In genomic region chr11:20362481-20362880, GRCh38 we compare ENCODE assay signal across 19 cellular contexts. TPM values are rescaled to one million over a fixed set of nuclear protein-coding genes. Genes with fewer than 3 reads are reported as not detected.
DNase-seq lines count a peak whose midpoint lies in the region; ATAC-seq, FAIRE-seq and TF ChIP-seq lines count a peak whose summit lies in the region.
"Had no signal": no experiment of that assay in that cellular context is flagged by ENCODE, and none has a peak within 500 bp of the region (broad histone marks: within the 10 kb centered on the region; RNA-seq: fewer than 3 reads in every experiment).

No MANE protein-coding gene starts in this region.

- TF ChIP-seq CTCF in fibroblast of pulmonary artery (IDR thresholded peaks at IDR 0.05; ENCODE audit: low read length, missing control alignments) (no peak), type B pancreatic cell (conservative IDR thresholded peaks at IDR 0.05) (no peak)

- no peaks in the 10 kb centered on the region for H3K27me3 Mint-ChIP-seq in stimulated activated naive CD8-positive, alpha-beta T cell treated with anti-CD3 and anti-CD28 coated beads, Interleukin-15, Interleukin-2, amounts not matched to agents 100 ng/mL and 50 ng/mL, for 24 hours
- no peaks in the 10 kb centered on the region for H3K27me3 Mint-ChIP-seq in activated CD4-positive, alpha-beta memory T cell treated with anti-CD3 and anti-CD28 coated beads, Interleukin-2, amount 10 ng/mL, durations not matched to agents 7 days and 5 days
- peaks cover 26% of the 10 kb centered on the region for H3K27me3 Mint-ChIP-seq in type B pancreatic cell

- no peaks in the 10 kb centered on the region for H3K9me3 Mint-ChIP-seq in stimulated activated naive CD8-positive, alpha-beta T cell treated with anti-CD3 and anti-CD28 coated beads, Interleukin-15, Interleukin-2, amounts not matched to agents 100 ng/mL and 50 ng/mL, for 24 hours
- H3K9me3 Mint-ChIP-seq in activated CD4-positive, alpha-beta memory T cell treated with anti-CD3 and anti-CD28 coated beads, Interleukin-2, amount 10 ng/mL, durations not matched to agents 7 days and 5 days = no peaks in the 10 kb centered on the region
- H3K9me3 Mint-ChIP-seq in type B pancreatic cell = no peaks in the 10 kb centered on the region

- peaks cover 6% of the 10 kb centered on the region for H3K36me3 Mint-ChIP-seq in stimulated activated naive CD8-positive, alpha-beta T cell treated with anti-CD3 and anti-CD28 coated beads, Interleukin-15, Interleukin-2, amounts not matched to agents 100 ng/mL and 50 ng/mL, for 24 hours (ENCODE audit: low read depth)
- H3K36me3 Mint-ChIP-seq in activated CD4-positive, alpha-beta memory T cell treated with anti-CD3 and anti-CD28 coated beads, Interleukin-2, amount 10 ng/mL, durations not matched to agents 7 days and 5 days (ENCODE audit: low read depth) = peaks cover 19% of the 10 kb centered on the region
- H3K36me3 Mint-ChIP-seq in type B pancreatic cell = no peaks in the 10 kb centered on the region

- no peak overlapping the region for H3K4me3 ChIP-seq in fibroblast of pulmonary artery (replicated peaks; ENCODE audit: low read depth, low read length)
- H3K4me3 ChIP-seq: SJCRH30 had no signal

- POLR2A ChIA-PET in activated CD4-positive, alpha-beta memory T cell treated with anti-CD3 and anti-CD28 coated beads, Interleukin-2, amount 10 ng/mL, durations not matched to agents 7 days and 5 days (lab: Charles Lee) = interaction anchor here (0.9 to 1.1 kb wide), 2 partner anchors 10 to 26 kb away, joined by 3 read pairs; no protein-coding TSS in a partner anchor

- H3K27ac Mint-ChIP-seq in stimulated activated naive CD8-positive, alpha-beta T cell treated with anti-CD3 and anti-CD28 coated beads, Interleukin-15, Interleukin-2, amounts not matched to agents 100 ng/mL and 50 ng/mL, for 24 hours = peak overlapping the region; percentile 94
- peak overlapping the region; percentile 76 for H3K27ac Mint-ChIP-seq in activated CD4-positive, alpha-beta memory T cell treated with anti-CD3 and anti-CD28 coated beads, Interleukin-2, amount 10 ng/mL, durations not matched to agents 7 days and 5 days
- no peak overlapping the region for H3K27ac Mint-ChIP-seq in type B pancreatic cell

- CTCF ChIA-PET in activated CD4-positive, alpha-beta memory T cell treated with anti-CD3 and anti-CD28 coated beads, Interleukin-2, amount 10 ng/mL, durations not matched to agents 7 days and 5 days (lab: Charles Lee) = interaction anchor here (3.0 kb wide), 1 partner anchor 8 kb away, joined by 16 read pairs; no protein-coding TSS in a partner anchor

- DNase-seq in stimulated activated naive CD8-positive, alpha-beta T cell treated with anti-CD3 and anti-CD28 coated beads, Interleukin-15, Interleukin-2, amounts not matched to agents 100 U/mL and 50 U/mL, for 24 hours = no peak
- no peak for DNase-seq in activated CD4-positive, alpha-beta memory T cell treated with anti-CD3 and anti-CD28 coated beads, Interleukin-2, amount 10 ng/mL, durations not matched to agents 7 days and 5 days
- DNase-seq in fibroblast of pulmonary artery (ENCODE audit: low read depth) (peak; percentile 29), type B pancreatic cell (ENCODE audit: extremely low spot score, unreplicated experiment) (no peak), RCC 7860 (ENCODE audit: low spot score) (no peak), HPDE6-E6E7 (ENCODE audit: extremely low spot score) (no peak)
- DNase-seq in central memory CD4-positive, alpha-beta T cell = no peak
- DNase-seq: activated effector memory CD4-positive, alpha-beta T cell treated with anti-CD3 and anti-CD28 coated beads, Interleukin-2, amount 50 U/mL, for 16 hours; AML-193; DMS79 treated with DMSO at 0.1 percent for 48 hours; kidney; MV-4-11; NCI-H2171; NK-92 treated with Interleukin-12 subunit alpha and Interleukin-12 subunit beta, amount 100 ng/mL, for 24 hours; SJCRH30; stimulated activated CD4-positive, alpha-beta T cell treated with anti-CD3 and anti-CD28 coated beads, Interleukin-4, amount 100 ng/mL, for 24 hours had no signal

- H3K4me3 Mint-ChIP-seq in stimulated activated naive CD8-positive, alpha-beta T cell treated with anti-CD3 and anti-CD28 coated beads, Interleukin-15, Interleukin-2, amounts not matched to agents 100 ng/mL and 50 ng/mL, for 24 hours = peak overlapping the region; percentile 85
- H3K4me3 Mint-ChIP-seq in activated CD4-positive, alpha-beta memory T cell treated with anti-CD3 and anti-CD28 coated beads, Interleukin-2, amount 10 ng/mL, durations not matched to agents 7 days and 5 days = peak overlapping the region; percentile 81
- H3K4me3 Mint-ChIP-seq in type B pancreatic cell = peak overlapping the region; percentile 90

- ATAC-seq in stimulated activated naive CD8-positive, alpha-beta T cell treated with anti-CD3 and anti-CD28 coated beads, Interleukin-15, Interleukin-2, amounts not matched to agents 100 U/mL and 50 U/mL, for 24 hours = no peak

- no peak for FAIRE-seq in RCC 7860 (lab: Jason Lieb, UNC)
- FAIRE-seq: endometrium, kidney, urothelium cell line had no signal

- peaks cover 60% of the 10 kb centered on the region for H3K4me1 Mint-ChIP-seq in stimulated activated naive CD8-positive, alpha-beta T cell treated with anti-CD3 and anti-CD28 coated beads, Interleukin-15, Interleukin-2, amounts not matched to agents 100 ng/mL and 50 ng/mL, for 24 hours (ENCODE audit: low read depth)
- H3K4me1 Mint-ChIP-seq in activated CD4-positive, alpha-beta memory T cell treated with anti-CD3 and anti-CD28 coated beads, Interleukin-2, amount 10 ng/mL, durations not matched to agents 7 days and 5 days = peaks cover 51% of the 10 kb centered on the region
- H3K4me1 Mint-ChIP-seq in type B pancreatic cell (ENCODE audit: unreplicated experiment) = peaks cover 4% of the 10 kb centered on the region

RNA-seq across cellular contexts. Expression of gene HTATIP2, which starts 1.0 kb away (rescaled TPM):
- total RNA-seq in activated CD4-positive, alpha-beta memory T cell treated with anti-CD3 and anti-CD28 coated beads, Interleukin-2, amount 10 ng/mL, durations not matched to agents 7 days and 5 days = 10 to 100 TPM; 48.6 to 50.0 TPM
- 15.8 and 40.9 TPM in 2 replicates for total RNA-seq in type B pancreatic cell (ENCODE audit: low replicate concordance)

RNA-seq across cellular contexts. Expression of gene PRMT3, which starts 25.0 kb away (rescaled TPM):
- total RNA-seq in activated CD4-positive, alpha-beta memory T cell treated with anti-CD3 and anti-CD28 coated beads, Interleukin-2, amount 10 ng/mL, durations not matched to agents 7 days and 5 days = 10 to 100 TPM; 14.9 to 15.6 TPM
- 15.4 and 15.8 TPM in 2 replicates for total RNA-seq in type B pancreatic cell (ENCODE audit: low replicate concordance)
